In the genomic region with DNA sequence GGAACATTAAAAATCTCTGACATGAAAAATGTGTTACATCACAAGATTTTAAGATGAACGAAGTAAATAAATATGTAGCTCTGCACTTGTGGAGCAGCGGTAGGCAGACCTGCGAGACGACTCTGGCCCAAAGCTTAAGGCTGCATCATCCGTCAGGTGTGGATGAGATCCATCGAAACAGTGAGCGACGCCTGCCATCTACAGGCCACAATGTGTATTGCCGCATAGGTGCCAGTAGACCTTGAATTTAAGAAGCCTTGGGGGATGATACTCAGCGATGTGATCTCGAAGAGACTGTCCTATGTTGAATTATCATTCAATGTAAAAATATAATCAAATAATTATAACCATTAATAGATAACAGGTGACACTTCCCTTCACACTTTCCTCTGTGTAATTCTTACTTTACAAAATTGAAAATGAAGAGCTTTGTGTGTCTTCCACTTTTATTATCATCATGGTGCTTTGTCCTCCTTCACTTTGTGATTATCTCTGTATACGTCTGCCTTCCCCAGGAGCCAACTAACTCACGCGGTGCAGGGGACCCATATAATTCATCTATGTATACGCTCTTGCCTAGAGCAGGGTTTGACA, we compare ENCODE assay signal across 8 cellular contexts.
DNase-seq lines count a peak whose midpoint lies in the region; ATAC-seq and TF ChIP-seq lines count a peak whose summit lies in the region.

No MANE protein-coding gene starts in this region.

- H3K4me2 ChIP-seq in OCI-LY3 (ENCODE audit: low read length): peak overlapping the region; percentile 38
- H3K4me2 ChIP-seq in fibroblast of lung (ENCODE audit: extremely low read depth, insufficient read depth, low read length): no peak overlapping the region
- no peak overlapping the region for H3K4me2 ChIP-seq in neural progenitor cell

- H3K4me3 Mint-ChIP-seq in neural progenitor cell: no peak overlapping the region

- no peaks in the 10 kb centered on the region for H3K4me1 Mint-ChIP-seq in neural progenitor cell

- TF ChIP-seq EP300 in stomach (IDR thresholded peaks at IDR 0.05): no peak

- intact Hi-C loops in stomach (cut with DNase I; ENCODE audit: low total_unique reads): no loop called here

- H3K79me2 ChIP-seq in OCI-LY3 (ENCODE audit: low read length): no peaks in the 10 kb centered on the region
- H3K79me2 ChIP-seq in fibroblast of lung (ENCODE audit: control insufficient read depth, insufficient read depth, low read length): no peaks in the 10 kb centered on the region
- no peaks in the 10 kb centered on the region for H3K79me2 ChIP-seq in neural progenitor cell (ENCODE audit: low read depth)

- H4K20me1 ChIP-seq in OCI-LY3 (ENCODE audit: insufficient read depth, low read length): no peaks in the 10 kb centered on the region
- no peaks in the 10 kb centered on the region for H4K20me1 ChIP-seq in fibroblast of lung (ENCODE audit: control insufficient read depth, extremely low read depth, insufficient read depth, low read length)
- H4K20me1 ChIP-seq in neural progenitor cell (ENCODE audit: low read depth): no peaks in the 10 kb centered on the region

- no peaks in the 10 kb centered on the region for H3K27me3 Mint-ChIP-seq in neural progenitor cell (ENCODE audit: insufficient read depth, low read depth)

- 8 to 10% (median 10%) methylated on average over 15 of the region's 15 CpGs for WGBS in stomach, 5 donors

- H2AFZ ChIP-seq in OCI-LY3 (ENCODE audit: low read depth, low read length): no peak overlapping the region
- no peak overlapping the region for H2AFZ ChIP-seq in fibroblast of lung (ENCODE audit: low read length)
- H2AFZ ChIP-seq in neural progenitor cell (replicated peaks): no peak overlapping the region

- H3K27ac ChIP-seq in OCI-LY3 (ENCODE audit: low read length) (no peak overlapping the region), fibroblast of lung (ENCODE audit: insufficient read depth, low read length) (no peak overlapping the region), neural progenitor cell (no peak overlapping the region), stomach (no peak overlapping the region)

- H3K9ac ChIP-seq in OCI-LY3 (ENCODE audit: low read length): no peak overlapping the region
- H3K9ac ChIP-seq in fibroblast of lung (ENCODE audit: insufficient read depth, low read length): no peak overlapping the region
- no peak overlapping the region for H3K9ac ChIP-seq in neural progenitor cell

- peak; percentile 45 for DNase-seq in Daoy (ENCODE audit: low read depth)
- peak in 64 of 76 experiments; percentile 0 to 79 (median 26) for DNase-seq in HUDEP-2 (lab: John Stamatoyannopoulos, UW; ENCODE audit: unreplicated experiment in 76 of 76)
- peak; percentile 67 for DNase-seq in activated T-cell treated with anti-CD3 and anti-CD28 coated beads, Interleukin-2, amount 50 U/mL, for 1 hour
- peak; percentile 37 to 65 for DNase-seq in fibroblast of lung (ENCODE audit: low read depth in 2 of 2)
- peak; percentile 85 for DNase-seq in neural progenitor cell (ENCODE audit: low spot score)
- peak; percentile 74 for DNase-seq in stomach

- no peak for TF ChIP-seq POLR2A in stomach (IDR thresholded peaks at IDR 0.05)

- H3K4me1 ChIP-seq in OCI-LY3 (ENCODE audit: low read length): peaks cover 6% of the 10 kb centered on the region; the same call in 1 of the 2 replicates
- H3K4me1 ChIP-seq in fibroblast of lung (ENCODE audit: control insufficient read depth, extremely low read depth, insufficient read depth, low read length): no peaks in the 10 kb centered on the region
- no peaks in the 10 kb centered on the region for H3K4me1 ChIP-seq in neural progenitor cell
- no peaks in the 10 kb centered on the region for H3K4me1 ChIP-seq in stomach

- H3K36me3 ChIP-seq in OCI-LY3 (replicated peaks; ENCODE audit: low read depth, low read length): no peaks in the 10 kb centered on the region
- no peaks in the 10 kb centered on the region for H3K36me3 ChIP-seq in fibroblast of lung (ENCODE audit: control insufficient read depth, insufficient read depth, low read length)
- no peaks in the 10 kb centered on the region for H3K36me3 ChIP-seq in neural progenitor cell
- H3K36me3 ChIP-seq in stomach: no peaks in the 10 kb centered on the region

- no peaks in the 10 kb centered on the region for H3K27me3 ChIP-seq in OCI-LY3 (ENCODE audit: low read depth, low read length)
- H3K27me3 ChIP-seq in fibroblast of lung (ENCODE audit: control insufficient read depth, insufficient read depth, low read length): no peaks in the 10 kb centered on the region
- no peaks in the 10 kb centered on the region for H3K27me3 ChIP-seq in neural progenitor cell
- H3K27me3 ChIP-seq in stomach: no peaks in the 10 kb centered on the region

- peak; percentile 98 for ATAC-seq in GM21576 (IDR thresholded peaks at IDR 0.05; ENCODE audit: unreplicated experiment)

- peaks cover 11% of the 10 kb centered on the region for H3K9me3 Mint-ChIP-seq in neural progenitor cell

- no peaks in the 10 kb centered on the region for H3K36me3 Mint-ChIP-seq in neural progenitor cell

- H3F3A ChIP-seq in neural progenitor cell (ENCODE audit: low read depth): no peaks in the 10 kb centered on the region

- no peaks in the 10 kb centered on the region for H3K9me3 ChIP-seq in OCI-LY3 (ENCODE audit: insufficient read depth, low read length)
- no peaks in the 10 kb centered on the region for H3K9me3 ChIP-seq in fibroblast of lung (ENCODE audit: control insufficient read depth, insufficient read depth, low read depth, low read length)
- no peaks in the 10 kb centered on the region for H3K9me3 ChIP-seq in neural progenitor cell (ENCODE audit: low read depth)
- H3K9me3 ChIP-seq in stomach: peaks cover 0 to 15% (median 4%) of the 10 kb centered on the region in 4 donors

- no peak overlapping the region for H3K27ac Mint-ChIP-seq in neural progenitor cell

- H3K4me3 ChIP-seq in OCI-LY3 (ENCODE audit: low read length) (no peak overlapping the region; the same call in 1 of the 2 replicates), fibroblast of lung (replicated peaks in 1 of 4; ENCODE audit: control extremely low read depth in 1 of 4, insufficient read depth in 1 of 4, low read depth in 3 of 4, low read length in 4 of 4) (no peak overlapping the region), neural progenitor cell (no peak overlapping the region), stomach (no peak overlapping the region)

- peak; percentile 91 for TF ChIP-seq CTCF in OCI-LY3 (IDR thresholded peaks at IDR 0.05; ENCODE audit: low read depth, low read length)
- TF ChIP-seq CTCF in fibroblast of lung (conservative IDR thresholded peaks at IDR 0.05 in 1 of 2, IDR thresholded peaks at IDR 0.05 in 1 of 2; ENCODE audit: low read depth in 1 of 2, low read length in 2 of 2): peak; percentile 66 to 93
- peak; percentile 93 for TF ChIP-seq CTCF in neural progenitor cell (IDR thresholded peaks at IDR 0.05)
- TF ChIP-seq CTCF in stomach (IDR thresholded peaks at IDR 0.05): peak in 5 of 7 experiments; percentile 40 to 77 (median 72)

Comparison
In these comparisons a context has a peak if more than half of its experiments do, and no peak if none do; other contexts are left out.
1. DNase-seq: peak in every context shown above with its lines; median percentile 85 in neural progenitor cell; 74 in stomach; 67 in activated T-cell treated with anti-CD3 and anti-CD28 coated beads, Interleukin-2, amount 50 U/mL, for 1 hour; 51 in fibroblast of lung; 45 in Daoy; 26 in HUDEP-2.